9 cellular contexts compared by ENCODE assay signal in the genomic region with DNA sequence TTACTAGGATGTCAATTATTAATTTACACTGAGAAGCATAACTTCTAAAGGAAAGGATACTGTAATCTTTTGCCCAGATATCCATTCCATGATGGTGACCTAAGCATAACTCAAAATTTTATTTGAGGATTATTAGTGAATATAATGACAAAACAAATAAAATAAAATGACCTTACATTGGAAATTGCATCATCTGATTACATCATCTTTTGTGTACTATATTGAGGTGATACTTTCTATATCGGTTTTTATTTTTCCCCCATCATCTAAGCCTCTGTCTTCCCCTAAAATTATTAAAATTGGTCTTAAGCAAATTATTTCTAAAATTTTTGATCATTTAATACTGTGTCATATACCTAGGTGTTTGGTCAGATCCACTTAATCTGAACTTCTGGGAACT.
"Had no signal": no experiment of that assay in that cellular context is flagged by ENCODE, and none has a peak within 500 bp of the region (broad histone marks: within the 10 kb centered on the region; RNA-seq: fewer than 3 reads in every experiment).

No MANE protein-coding gene starts in this region.

- H3K27me3 Mint-ChIP-seq: IgD-negative memory B cell had no signal

- H3K4me3 ChIP-seq: GM23248, HAP-1 had no signal

- H3K4me3 Mint-ChIP-seq: HFFc6, IgD-negative memory B cell had no signal

- H3K9me3 ChIP-seq: HAP-1 had no signal

- H3K9me3 Mint-ChIP-seq: HFFc6, IgD-negative memory B cell had no signal

- H3K9ac ChIP-seq: GM23248 had no signal

- H3K36me3 Mint-ChIP-seq: IgD-negative memory B cell had no signal

- H3K27ac Mint-ChIP-seq: HFFc6, IgD-negative memory B cell had no signal

- H3K4me1 ChIP-seq: HAP-1 had no signal

- H2AFZ ChIP-seq: GM23248 had no signal

- DNase-seq: GM23248, GOT3, H7, HFFc6, KG1 had no signal

- H3K27ac ChIP-seq: GM23248, HL-60 had no signal

- H3K36me3 ChIP-seq: HAP-1 had no signal

- ATAC-seq: HCT116 had no signal
